1 cellular context compared by ENCODE assay signal in the genomic region with DNA sequence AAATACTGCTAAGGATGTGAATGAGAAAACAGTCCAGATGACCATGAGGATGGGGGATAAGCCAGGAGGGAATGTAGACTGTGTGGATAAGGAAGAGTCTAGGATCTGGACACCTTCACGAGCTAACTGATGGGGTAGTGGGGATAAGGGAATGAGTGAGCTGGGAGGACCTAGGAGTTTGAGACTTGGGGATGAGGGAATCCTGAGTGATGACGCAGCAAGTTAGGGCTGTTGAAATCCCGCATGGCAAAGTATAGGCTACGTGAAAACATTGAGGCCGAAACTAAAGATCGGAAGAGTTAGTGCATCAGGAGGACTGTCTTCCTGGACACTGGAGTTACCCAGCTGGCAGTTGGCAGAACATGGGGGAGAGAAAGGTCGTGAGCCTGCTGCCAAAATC.
TF ChIP-seq lines count a peak whose summit lies in the region.

No MANE protein-coding gene starts in this region.

TF ChIP-seq in K562, 482 proteins besides CTCF, POLR2A, EP300 and RAD21 (continued from another document):
- TF ChIP-seq MAFK (IDR thresholded peaks at IDR 0.05; ENCODE audit: low read length) (peak; percentile 27; the same call in 1 of the 2 replicates), NCOA4 (IDR thresholded peaks at IDR 0.05; ENCODE audit: partially characterized antibody) (no peak), MITF (IDR thresholded peaks at IDR 0.05) (no peak), TOE1 (IDR thresholded peaks at IDR 0.05; ENCODE audit: borderline replicate concordance) (no peak), TOE1 (CRISPR knock-in tag; IDR thresholded peaks at IDR 0.05; ENCODE audit: borderline replicate concordance, low read depth) (no peak), EP400 (IDR thresholded peaks at IDR 0.05) (no peak), MAFF (IDR thresholded peaks at IDR 0.05; ENCODE audit: low read length) (0 out of 2 replicates have a peak, but pooled peaks have one; percentile 12), CC2D1A (IDR thresholded peaks at IDR 0.05) (no peak)
- TF ChIP-seq, protein P1, sequence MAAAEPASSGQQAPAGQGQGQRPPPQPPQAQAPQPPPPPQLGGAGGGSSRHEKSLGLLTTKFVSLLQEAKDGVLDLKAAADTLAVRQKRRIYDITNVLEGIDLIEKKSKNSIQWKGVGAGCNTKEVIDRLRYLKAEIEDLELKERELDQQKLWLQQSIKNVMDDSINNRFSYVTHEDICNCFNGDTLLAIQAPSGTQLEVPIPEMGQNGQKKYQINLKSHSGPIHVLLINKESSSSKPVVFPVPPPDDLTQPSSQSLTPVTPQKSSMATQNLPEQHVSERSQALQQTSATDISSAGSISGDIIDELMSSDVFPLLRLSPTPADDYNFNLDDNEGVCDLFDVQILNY (CRISPR knock-in tag; IDR thresholded peaks at IDR 0.05), result no peak
